23 cellular contexts compared by ENCODE assay signal in the genomic region with DNA sequence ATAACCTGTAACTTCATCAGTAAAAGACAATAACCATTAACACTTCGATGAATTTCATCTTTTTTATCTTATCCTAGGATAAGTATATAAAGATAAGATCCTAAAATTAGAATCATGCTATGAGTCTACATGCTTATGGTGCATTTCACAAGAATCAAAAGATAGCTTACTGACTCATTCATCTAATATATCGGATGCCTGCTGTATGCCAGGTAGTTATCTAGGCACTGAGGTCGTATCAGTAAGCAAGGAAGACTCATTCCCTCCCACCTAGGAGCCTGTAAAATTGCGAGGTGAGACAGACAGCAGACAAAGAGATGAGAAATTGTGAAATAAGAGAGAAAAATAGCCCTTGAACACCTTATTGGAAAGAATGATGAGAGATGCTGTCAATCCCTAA.
"Had no signal": no experiment of that assay in that cellular context is flagged by ENCODE, and none has a peak within 500 bp of the region (broad histone marks: within the 10 kb centered on the region; RNA-seq: fewer than 3 reads in every experiment).

No MANE protein-coding gene starts in this region.

- H3K27me3 ChIP-seq: neural progenitor cell, ovary, right lobe of liver, sigmoid colon, suprapubic skin, testis, tibial artery, transverse colon, upper lobe of right lung, uterus had no signal

- DNase-seq: natural killer cell; occipital lobe; ovary; psoas muscle; right cardiac atrium; right lobe of liver; sigmoid colon; small intestine; stimulated activated CD4-positive, alpha-beta T cell treated with anti-CD3 and anti-CD28 coated beads, Interleukin-15, amount 100 ng/mL, for 24 hours; stimulated activated CD4-positive, alpha-beta T cell treated with anti-CD3 and anti-CD28 coated beads, Interleukin-2, amount 100 ng/mL, for 24 hours; stimulated activated CD4-positive, alpha-beta T cell treated with anti-CD3 and anti-CD28 coated beads, Interleukin-2, amount 100 ng/mL, for 48 hours; stimulated activated CD4-positive, alpha-beta T cell treated with anti-CD3 and anti-CD28 coated beads, Interleukin-4, amount 100 ng/mL, for 24 hours; stimulated activated naive B cell treated with anti-CD40 and anti-IgM and Interleukin-4, amounts not matched to agents 10 μg/mL and 1 μg/mL and 100 μg/mL, for 72 hours; stimulated activated naive CD4-positive, alpha-beta T cell treated with Interleukin-2 at 50 U/mL for 16 hours; testis; tibial artery; transverse colon; upper lobe of right lung; uterus had no signal

- ATAC-seq: natural killer cell; psoas muscle; right cardiac atrium; right lobe of liver; stimulated activated effector memory CD8-positive, alpha-beta T cell treated with anti-CD3 and anti-CD28 coated beads, Interleukin-12 subunit alpha, Interleukin-12 subunit beta, amount 100 ng/mL, for 72 hours; stimulated activated naive B cell treated with anti-CD40 and anti-IgM and Interleukin-4, amounts not matched to agents 10 μg/mL and 1 μg/mL and 100 μg/mL, for 72 hours; upper lobe of right lung had no signal

- H3K27ac ChIP-seq: neural progenitor cell, ovary, parathyroid adenoma, psoas muscle, right lobe of liver, sigmoid colon, suprapubic skin, testis, tibial artery, transverse colon, upper lobe of right lung, uterus had no signal

- H3K4me1 ChIP-seq: neural progenitor cell, parathyroid adenoma, psoas muscle, right lobe of liver, sigmoid colon, suprapubic skin, testis, tibial artery, transverse colon, upper lobe of right lung, uterus had no signal

- H3K4me3 ChIP-seq: neural progenitor cell, ovary, psoas muscle, right lobe of liver, sigmoid colon, suprapubic skin, testis, tibial artery, transverse colon, upper lobe of right lung, uterus had no signal
